ENCODE assay signal across 8 cellular contexts in the genomic region with DNA sequence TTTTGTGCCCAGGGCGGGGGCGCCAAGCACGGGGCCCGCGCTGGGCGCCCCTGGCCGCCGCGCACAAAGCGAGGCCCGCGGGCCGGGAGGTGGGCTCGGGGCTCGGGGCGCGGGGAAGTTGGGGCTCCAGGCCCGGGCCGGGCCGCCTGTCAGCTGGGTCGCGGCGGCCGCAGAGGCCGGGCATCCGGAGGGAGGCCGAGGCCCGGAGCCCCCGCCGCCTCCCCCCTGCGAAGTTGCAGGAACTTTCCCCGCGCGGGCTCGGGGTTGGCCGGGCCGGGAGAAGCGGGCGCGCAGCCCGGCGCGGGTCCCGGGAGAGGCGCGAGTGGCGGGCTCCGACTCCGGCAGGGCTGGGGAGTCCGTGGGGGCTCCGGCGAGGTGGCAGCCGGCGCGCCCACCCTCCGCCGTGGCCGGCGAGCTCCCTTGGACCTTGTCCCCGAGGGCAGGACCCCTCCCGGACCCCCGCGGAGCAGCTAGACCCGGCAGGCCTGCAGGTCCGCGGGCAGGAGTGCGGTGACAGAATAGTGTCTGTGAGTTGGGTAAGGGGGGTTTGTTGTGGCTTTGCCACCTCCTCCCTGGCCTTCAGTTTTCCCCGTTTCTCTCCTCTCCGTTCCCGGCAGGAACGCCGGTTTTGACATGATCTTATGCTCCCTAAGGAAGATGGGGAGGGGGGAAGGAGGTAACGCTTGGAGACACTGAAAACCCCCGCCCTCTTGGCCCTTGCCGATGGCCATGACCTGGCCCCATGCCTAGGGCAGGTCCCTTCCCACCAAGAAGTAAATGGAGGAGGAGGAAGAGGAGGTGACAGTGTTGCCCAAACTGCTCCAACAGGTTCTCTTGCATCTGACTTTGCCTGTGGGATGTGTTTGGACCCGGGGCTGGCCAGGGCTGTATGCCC. TPM values are rescaled to one million over a fixed set of nuclear protein-coding genes. Genes with fewer than 3 reads are reported as not detected.
DNase-seq lines count a peak whose midpoint lies in the region; ATAC-seq, FAIRE-seq and TF ChIP-seq lines count a peak whose summit lies in the region.

No MANE protein-coding gene starts in this region.

- H3K27me3 ChIP-seq in MG63 (no peaks in the 10 kb centered on the region), GM12878 (replicated peaks in 1 of 2; ENCODE audit: control insufficient read depth in 2 of 2, insufficient read depth in 2 of 2, low read length in 1 of 2) (no peaks in the 10 kb centered on the region), iPS-20b (ENCODE audit: insufficient read depth, low read length) (peaks cover 21% of the 10 kb centered on the region)

- no peak for TF ChIP-seq CTCF in GM12878 (IDR thresholded peaks at IDR 0.05 in 2 of 3, conservative IDR thresholded peaks at IDR 0.05 in 1 of 3; ENCODE audit: control insufficient read depth in 2 of 3, extremely low read depth in 1 of 3, insufficient read depth in 1 of 3, low read depth in 3 of 3, low read length in 3 of 3)

- FAIRE-seq in GM12878 (lab: Jason Lieb, UNC): peak; percentile 72

- DNase-seq in AG20443 (ENCODE audit: low spot score) (peak; percentile 66), GM19238 (ENCODE audit: insufficient read length, low spot score) (peak; percentile 46), MG63 (peak; percentile 46), GM12878 (ENCODE audit: low read depth, low spot score) (no peak), NCI-H2081 (lab: John Stamatoyannopoulos, UW) (no peak), Ammon's horn (ENCODE audit: low spot score) (no peak)
- peak; percentile 28 for DNase-seq in stimulated activated CD4-positive, alpha-beta T cell treated with anti-CD3 and anti-CD28 coated beads, Interleukin-4, amount 100 ng/mL, for 1 hour

- H3K4me2 ChIP-seq in GM12878 (ENCODE audit: control insufficient read depth, insufficient read depth): peak overlapping the region; percentile 84

- TF ChIP-seq EP300 in GM12878 (IDR thresholded peaks at IDR 0.05; ENCODE audit: borderline replicate concordance in 1 of 2, control insufficient read depth in 1 of 2, low read depth in 2 of 2, low read length in 2 of 2): no peak

- H3K9me3 ChIP-seq in MG63 (no peaks in the 10 kb centered on the region), GM12878 (replicated peaks; ENCODE audit: control insufficient read depth, insufficient read depth, low read length) (no peaks in the 10 kb centered on the region), iPS-20b (ENCODE audit: insufficient read depth, low read depth, low read length) (no peaks in the 10 kb centered on the region)

- intact Hi-C loops in GM12878 (cut with micrococcal nuclease; ENCODE audit: unreplicated experiment): no loop called here

- SMC1A ChIA-PET in GM12878 (lab: Charles Lee; ENCODE audit: uncharacterized antibody, unreplicated experiment): no interaction called here

- in situ Hi-C loops in GM12878 (cut with MboI): no loop called here

- H3K36me3 ChIP-seq in MG63: no peaks in the 10 kb centered on the region
- H3K36me3 ChIP-seq in GM12878 (ENCODE audit: control insufficient read depth in 2 of 2, insufficient read depth in 2 of 2, low read length in 1 of 2): no peaks in the 10 kb centered on the region
- no peaks in the 10 kb centered on the region for H3K36me3 ChIP-seq in iPS-20b (ENCODE audit: insufficient read depth, low read depth, low read length)

- H2AFZ ChIP-seq in GM12878 (ENCODE audit: control insufficient read depth, low read depth, low read length): peak overlapping the region; percentile 51

- H4K20me1 ChIP-seq in GM12878 (ENCODE audit: control insufficient read depth, insufficient read depth): no peaks in the 10 kb centered on the region

- peak overlapping the region; percentile 74 for H3K9ac ChIP-seq in GM12878 (ENCODE audit: control insufficient read depth, insufficient read depth, low read length)
- peak overlapping the region; percentile 60; the same call in 1 of the 2 replicates for H3K9ac ChIP-seq in iPS-20b (ENCODE audit: low read depth, low read length)

- RAD21 ChIA-PET in GM12878 (lab: Charles Lee; ENCODE audit: unreplicated experiment): no interaction called here

- peak overlapping the region; percentile 59 for H3K4me3 ChIP-seq in MG63
- peak overlapping the region; percentile 68 for H3K4me3 ChIP-seq in GM12878
- H3K4me3 ChIP-seq in iPS-20b (ENCODE audit: low read length): peak overlapping the region; percentile 75

- H3K27ac ChIP-seq in GM12878 (ENCODE audit: control insufficient read depth, insufficient read depth): no peak overlapping the region
- no peak overlapping the region for H3K27ac ChIP-seq in iPS-20b (ENCODE audit: low read length)

- H3K79me2 ChIP-seq in GM12878 (ENCODE audit: control insufficient read depth, insufficient read depth, low read length): peaks cover 6% of the 10 kb centered on the region

- CTCF ChIA-PET in GM12878 (lab: Yijun Ruan, JAX): no interaction called here

- H3K4me1 ChIP-seq in GM12878 (ENCODE audit: control insufficient read depth, insufficient read depth, low read length): peaks cover 11% of the 10 kb centered on the region
- peaks cover 8% of the 10 kb centered on the region for H3K4me1 ChIP-seq in iPS-20b (ENCODE audit: insufficient read depth, low read length)

- no peak for TF ChIP-seq POLR2A in GM12878 (IDR thresholded peaks at IDR 0.05; ENCODE audit: low read depth, low read length)

- POLR2A ChIA-PET in GM12878 (lab: Charles Lee): no interaction called here

- peak; percentile 17 for ATAC-seq in GM12878

- 5% methylated on average over 53 of the region's 76 CpGs for WGBS in GM12878 (ENCODE audit: insufficient coverage, insufficient replicate concordance, low lambda C conversion rate, missing lambda C conversion rate)

- BruUV-seq in GM12878 (replicated peaks; lab: Mats Ljungman, UMichigan): no TSS peak

- TF ChIP-seq RAD21 in GM12878 (IDR thresholded peaks at IDR 0.05; ENCODE audit: insufficient read depth, low read depth, low read length): no peak

TF ChIP-seq in GM12878, 131 proteins besides CTCF, POLR2A, EP300 and RAD21:
- TF ChIP-seq, protein P1, sequence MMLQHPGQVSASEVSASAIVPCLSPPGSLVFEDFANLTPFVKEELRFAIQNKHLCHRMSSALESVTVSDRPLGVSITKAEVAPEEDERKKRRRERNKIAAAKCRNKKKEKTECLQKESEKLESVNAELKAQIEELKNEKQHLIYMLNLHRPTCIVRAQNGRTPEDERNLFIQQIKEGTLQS (IDR thresholded peaks at IDR 0.05; ENCODE audit: borderline replicate concordance, extremely low read depth, low read depth, low read length): no peak
- TF ChIP-seq RB1 (IDR thresholded peaks at IDR 0.05; ENCODE audit: borderline replicate concordance) (peak; percentile 26; the same call in 1 of the 2 replicates), DPF2 (IDR thresholded peaks at IDR 0.05) (peak; percentile 42; the same call in 1 of the 2 replicates), NR2F1 (conservative IDR thresholded peaks at IDR 0.05) (0 out of 2 replicates have a peak, but pooled peaks have one; percentile 29), GATAD2B (conservative IDR thresholded peaks at IDR 0.05; ENCODE audit: low read depth) (0 out of 2 replicates have a peak, but pooled peaks have one; percentile 54), HDAC2 (IDR thresholded peaks at IDR 0.05) (no peak), LARP7 (IDR thresholded peaks at IDR 0.05) (peak; percentile 47; the same call in 1 of the 2 replicates), SMC3 (IDR thresholded peaks at IDR 0.05; ENCODE audit: borderline replicate concordance, low read length) (no peak), IKZF1 (conservative IDR thresholded peaks at IDR 0.05) (peak; percentile 34; the same call in 1 of the 2 replicates)
- TF ChIP-seq, protein P2, sequence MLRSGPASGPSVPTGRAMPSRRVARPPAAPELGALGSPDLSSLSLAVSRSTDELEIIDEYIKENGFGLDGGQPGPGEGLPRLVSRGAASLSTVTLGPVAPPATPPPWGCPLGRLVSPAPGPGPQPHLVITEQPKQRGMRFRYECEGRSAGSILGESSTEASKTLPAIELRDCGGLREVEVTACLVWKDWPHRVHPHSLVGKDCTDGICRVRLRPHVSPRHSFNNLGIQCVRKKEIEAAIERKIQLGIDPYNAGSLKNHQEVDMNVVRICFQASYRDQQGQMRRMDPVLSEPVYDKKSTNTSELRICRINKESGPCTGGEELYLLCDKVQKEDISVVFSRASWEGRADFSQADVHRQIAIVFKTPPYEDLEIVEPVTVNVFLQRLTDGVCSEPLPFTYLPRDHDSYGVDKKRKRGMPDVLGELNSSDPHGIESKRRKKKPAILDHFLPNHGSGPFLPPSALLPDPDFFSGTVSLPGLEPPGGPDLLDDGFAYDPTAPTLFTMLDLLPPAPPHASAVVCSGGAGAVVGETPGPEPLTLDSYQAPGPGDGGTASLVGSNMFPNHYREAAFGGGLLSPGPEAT (IDR thresholded peaks at IDR 0.05; ENCODE audit: low read depth): 0 out of 2 replicates have a peak, but pooled peaks have one; percentile 17

RNA-seq across cellular contexts. Expression of gene PHF2, which starts 0.9 kb away (rescaled TPM):
- total RNA-seq in MG63 (2014; rRNA removed; shearing (Covaris generic); ENCODE audit: low replicate concordance): 6.6 and 7.0 TPM in 2 replicates
- 8.7 and 9.9 TPM in 2 replicates for total RNA-seq in GM12878 (2013; cell fraction: nucleolus; rRNA removed)
- total RNA-seq in GM12878 (2014; rRNA removed) (8.1 and 8.9 TPM in 2 replicates), GM12878 (2014; rRNA removed; fragmentation: Illumina TruSeq; extraction: Trizol) (5.1 and 5.2 TPM in 2 replicates), GM12878 (2021) (13.3 TPM in 2 replicates)
- polyA plus RNA-seq in GM12878 (2011; ENCODE audit: low read depth): 2.6 TPM
- polyA plus RNA-seq in GM12878 (2011; rRNA removed) (4.4 and 5.8 TPM in 2 replicates), GM12878 (2014; fragmentation: Illumina TruSeq; extraction: Trizol) (6.0 and 8.0 TPM in 2 replicates), GM12878 (2014; fragmentation: Nextera tagmentation; extraction: Ambion mirVana) (under 1 TPM; 0.34 to 0.68 TPM), GM12878 (2014; rRNA removed) (8.6 and 10.3 TPM in 2 replicates), GM12878 (2016; fragmentation: Nextera tagmentation; extraction: Ambion mirVana) (1 to 10 TPM; 1.9 to 2.2 TPM)
- polyA plus RNA-seq in GM12878 (2011; cell fraction: cytosol; rRNA removed): 3.6 and 3.7 TPM in 2 replicates
- 13.5 and 18.8 TPM in 2 replicates for polyA plus RNA-seq in GM12878 (2011; cell fraction: nucleus; rRNA removed)
- polyA plus RNA-seq in GM12878 (2012): 5.9 and 6.6 TPM in 2 replicates
- polyA minus RNA-seq in GM12878 (2011; rRNA and poly(A)+ RNA removed): 3.4 and 4.0 TPM in 2 replicates
- polyA minus RNA-seq in GM12878 (2011; cell fraction: cytosol; rRNA and poly(A)+ RNA removed): 3.1 and 3.2 TPM in 2 replicates
- polyA minus RNA-seq in GM12878 (2011; cell fraction: nucleus; rRNA and poly(A)+ RNA removed): 3.3 and 4.9 TPM in 2 replicates

Comparison
In these comparisons a context has a peak if more than half of its experiments do, and no peak if none do; other contexts are left out.
1. DNase-seq: peak in AG20443 (single experiment), GM19238 (single experiment), MG63 (single experiment) and stimulated activated CD4-positive, alpha-beta T cell treated with anti-CD3 and anti-CD28 coated beads, Interleukin-4, amount 100 ng/mL, for 1 hour (single experiment); none in GM12878 (single experiment), NCI-H2081 (0 of 2) and Ammon's horn (single experiment).
2. Peak in every context shown above with its lines, with median percentiles within 50 percentile points of each other: H3K4me3 ChIP-seq.